8 cellular contexts compared by ENCODE assay signal in genomic region chr16:52742608-52743007, GRCh38.
"Had no signal": no experiment of that assay in that cellular context is flagged by ENCODE, and none has a peak within 500 bp of the region (broad histone marks: within the 10 kb centered on the region; RNA-seq: fewer than 3 reads in every experiment).

No MANE protein-coding gene starts in this region.

- H3K4me3 ChIP-seq: GM12878 had no signal

- ATAC-seq: GM12878 had no signal

- DNase-seq: GDM1, GF-D8 had no signal

- FAIRE-seq: G401.6, GM12878, GM12891, GM12892, GM18507, GM19239 had no signal
